ENCODE assay signal across 10 cellular contexts in genomic region chr7:111025013-111025412, GRCh38.
DNase-seq lines count a peak whose midpoint lies in the region; ATAC-seq, FAIRE-seq and TF ChIP-seq lines count a peak whose summit lies in the region.
"Had no signal": no experiment of that assay in that cellular context is flagged by ENCODE, and none has a peak within 500 bp of the region (broad histone marks: within the 10 kb centered on the region; RNA-seq: fewer than 3 reads in every experiment).

No MANE protein-coding gene starts in this region.

- peak overlapping the region; percentile 23 for H3K4me3 Mint-ChIP-seq in activated CD8-positive, alpha-beta memory T cell treated with anti-CD3 and anti-CD28 coated beads, Interleukin-2, amount 10 ng/mL, durations not matched to agents 7 days and 5 days
- H3K4me3 Mint-ChIP-seq in activated CD8-positive, alpha-beta T cell treated with anti-CD3 and anti-CD28 coated beads, Interleukin-2, amount 10 ng/mL, durations not matched to agents 7 days and 5 days: peak overlapping the region; percentile 26

- no peak for FAIRE-seq in GM12892 (lab: Jason Lieb, UNC)

- H3K36me3 Mint-ChIP-seq in activated CD8-positive, alpha-beta memory T cell treated with anti-CD3 and anti-CD28 coated beads, Interleukin-2, amount 10 ng/mL, durations not matched to agents 7 days and 5 days: peaks cover 33% of the 10 kb centered on the region
- peaks cover 58% of the 10 kb centered on the region for H3K36me3 Mint-ChIP-seq in activated CD8-positive, alpha-beta T cell treated with anti-CD3 and anti-CD28 coated beads, Interleukin-2, amount 10 ng/mL, durations not matched to agents 7 days and 5 days (ENCODE audit: low read depth)

- no peaks in the 10 kb centered on the region for H3K27me3 Mint-ChIP-seq in activated CD8-positive, alpha-beta memory T cell treated with anti-CD3 and anti-CD28 coated beads, Interleukin-2, amount 10 ng/mL, durations not matched to agents 7 days and 5 days
- H3K27me3 Mint-ChIP-seq in activated CD8-positive, alpha-beta T cell treated with anti-CD3 and anti-CD28 coated beads, Interleukin-2, amount 10 ng/mL, durations not matched to agents 7 days and 5 days (ENCODE audit: low read depth): no peaks in the 10 kb centered on the region

- ATAC-seq in activated CD8-positive, alpha-beta memory T cell treated with anti-CD3 and anti-CD28 coated beads, Interleukin-2, amount 10 ng/mL, durations not matched to agents 7 days and 5 days: peak; percentile 76
- ATAC-seq in HG03159 (IDR thresholded peaks at IDR 0.05; ENCODE audit: unreplicated experiment) (peak; percentile 44), HG03378 (IDR thresholded peaks at IDR 0.05; ENCODE audit: unreplicated experiment) (no peak)
- peak; percentile 90 for ATAC-seq in activated CD8-positive, alpha-beta T cell treated with anti-CD3 and anti-CD28 coated beads, Interleukin-2, amount 10 ng/mL, durations not matched to agents 7 days and 5 days
- ATAC-seq: SK-N-SH treated with all-trans-retinoic acid at 6 μM for 48 hours had no signal

- POLR2A ChIA-PET in activated CD8-positive, alpha-beta T cell treated with anti-CD3 and anti-CD28 coated beads, Interleukin-2, amount 10 ng/mL, durations not matched to agents 7 days and 5 days (lab: Charles Lee): interaction anchor here (0.8 to 7.3 kb wide), 7 partner anchors 10 to 69 kb away, joined by 3 to 69 read pairs (median 4); partner anchors contain the start of gene LRRN3

- DNase-seq in activated CD8-positive, alpha-beta memory T cell treated with anti-CD3 and anti-CD28 coated beads, Interleukin-2, amount 10 ng/mL, durations not matched to agents 7 days and 5 days: peak; percentile 78
- no peak for DNase-seq in activated CD8-positive, alpha-beta memory T cell treated with anti-CD3 and anti-CD28 coated beads, Interleukin-2, amount 50 U/mL, for 4 hours
- peak; percentile 75 for DNase-seq in activated CD8-positive, alpha-beta T cell treated with anti-CD3 and anti-CD28 coated beads, Interleukin-2, amount 10 ng/mL, durations not matched to agents 7 days and 5 days
- DNase-seq in stimulated activated CD4-positive, alpha-beta T cell treated with anti-CD3 and anti-CD28 coated beads, Interleukin-4, amount 100 ng/mL, for 1 hour: peak; percentile 7
- DNase-seq in GM12892 (ENCODE audit: insufficient read length) (no peak), inferior parietal cortex (ENCODE audit: extremely low spot score) (no peak)
- DNase-seq: upper lobe of left lung had no signal

- H3K9me3 Mint-ChIP-seq in activated CD8-positive, alpha-beta memory T cell treated with anti-CD3 and anti-CD28 coated beads, Interleukin-2, amount 10 ng/mL, durations not matched to agents 7 days and 5 days (ENCODE audit: low read depth): peaks cover 2% of the 10 kb centered on the region
- H3K9me3 Mint-ChIP-seq in activated CD8-positive, alpha-beta T cell treated with anti-CD3 and anti-CD28 coated beads, Interleukin-2, amount 10 ng/mL, durations not matched to agents 7 days and 5 days (ENCODE audit: insufficient read depth): peaks cover 11% of the 10 kb centered on the region

- peak overlapping the region; percentile 87 for H3K27ac Mint-ChIP-seq in activated CD8-positive, alpha-beta memory T cell treated with anti-CD3 and anti-CD28 coated beads, Interleukin-2, amount 10 ng/mL, durations not matched to agents 7 days and 5 days
- H3K27ac Mint-ChIP-seq in activated CD8-positive, alpha-beta T cell treated with anti-CD3 and anti-CD28 coated beads, Interleukin-2, amount 10 ng/mL, durations not matched to agents 7 days and 5 days: peak overlapping the region; percentile 87

- no peak for TF ChIP-seq POLR2A in GM12892 (IDR thresholded peaks at IDR 0.05; ENCODE audit: low read depth, low read length)

- CTCF ChIA-PET in activated CD8-positive, alpha-beta memory T cell treated with anti-CD3 and anti-CD28 coated beads, Interleukin-2, amount 10 ng/mL, durations not matched to agents 7 days and 5 days (lab: Charles Lee): interaction anchor here (1.1 to 2.8 kb wide), 3 partner anchors 10 to 57 kb away, joined by 3 to 8 read pairs (median 8); no protein-coding TSS in a partner anchor
- CTCF ChIA-PET in activated CD8-positive, alpha-beta T cell treated with anti-CD3 and anti-CD28 coated beads, Interleukin-2, amount 10 ng/mL, durations not matched to agents 7 days and 5 days (lab: Charles Lee): interaction anchor here (1.2 to 5.8 kb wide), 6 partner anchors 11 to 66 kb away, joined by 3 to 28 read pairs (median 5); partner anchors contain the start of gene LRRN3

- peaks cover 83% of the 10 kb centered on the region for H3K4me1 Mint-ChIP-seq in activated CD8-positive, alpha-beta memory T cell treated with anti-CD3 and anti-CD28 coated beads, Interleukin-2, amount 10 ng/mL, durations not matched to agents 7 days and 5 days
- H3K4me1 Mint-ChIP-seq in activated CD8-positive, alpha-beta T cell treated with anti-CD3 and anti-CD28 coated beads, Interleukin-2, amount 10 ng/mL, durations not matched to agents 7 days and 5 days (ENCODE audit: low read depth): peaks cover 89% of the 10 kb centered on the region

Comparison
In these comparisons a context has a peak if more than half of its experiments do, and no peak if none do; other contexts are left out.
1. DNase-seq: peak in activated CD8-positive, alpha-beta memory T cell treated with anti-CD3 and anti-CD28 coated beads, Interleukin-2, amount 10 ng/mL, durations not matched to agents 7 days and 5 days (single experiment), activated CD8-positive, alpha-beta T cell treated with anti-CD3 and anti-CD28 coated beads, Interleukin-2, amount 10 ng/mL, durations not matched to agents 7 days and 5 days (single experiment) and stimulated activated CD4-positive, alpha-beta T cell treated with anti-CD3 and anti-CD28 coated beads, Interleukin-4, amount 100 ng/mL, for 1 hour (single experiment); none in activated CD8-positive, alpha-beta memory T cell treated with anti-CD3 and anti-CD28 coated beads, Interleukin-2, amount 50 U/mL, for 4 hours (single experiment), GM12892 (single experiment) and inferior parietal cortex (single experiment).